22 cellular contexts compared by ENCODE assay signal in genomic region chr9:108273988-108274387, GRCh38.
"Had no signal": no experiment of that assay in that cellular context is flagged by ENCODE, and none has a peak within 500 bp of the region (broad histone marks: within the 10 kb centered on the region; RNA-seq: fewer than 3 reads in every experiment).

No MANE protein-coding gene starts in this region.

- H3K4me3 ChIP-seq: body of pancreas, upper lobe of right lung had no signal

- H2AFZ ChIP-seq: parathyroid adenoma had no signal

- H3K4me1 ChIP-seq: parathyroid adenoma had no signal

- DNase-seq: activated CD4-positive, alpha-beta T cell treated with anti-CD3 and anti-CD28 coated beads, Interleukin-2, amount 10 ng/mL, durations not matched to agents 7 days and 5 days; activated CD4-positive, CD25-positive, alpha-beta regulatory T cell treated with anti-CD3 and anti-CD28 coated beads, Interleukin-2, amount 50 U/mL, for 72 hours; activated CD8-positive, alpha-beta memory T cell treated with anti-CD3 and anti-CD28 coated beads, Interleukin-2, amount 10 ng/mL, durations not matched to agents 7 days and 5 days; activated CD8-positive, alpha-beta T cell treated with anti-CD3 and anti-CD28 coated beads for 36 hours; activated gamma-delta T cell; activated naive CD4-positive, alpha-beta T cell treated with anti-CD3 and anti-CD28 coated beads, Interleukin-2, amount 50 U/mL, for 16 hours; activated naive CD8-positive, alpha-beta T cell treated with anti-CD3 and anti-CD28 coated beads, Interleukin-2, amount 50 U/mL, for 24 hours; activated T-cell treated with anti-CD3 and anti-CD28 coated beads for 4 hours; anterior cingulate cortex; body of pancreas; central memory CD4-positive, alpha-beta T cell; dermis blood vessel endothelial cell; effector CD8-positive, alpha-beta T cell; glutamatergic neuron; hippocampal formation; right cardiac atrium; stimulated activated CD4-positive, alpha-beta T cell treated with anti-CD3 and anti-CD28 coated beads, Interleukin-4, amount 100 ng/mL, for 24 hours; stimulated activated naive CD4-positive, alpha-beta T cell treated with Interleukin-2 at 50 U/mL for 16 hours; T-helper 17 cell; upper lobe of right lung had no signal

- H3K9me3 ChIP-seq: body of pancreas, neutrophil, upper lobe of right lung had no signal

- H3K36me3 ChIP-seq: neutrophil, upper lobe of right lung had no signal

- H3K9ac ChIP-seq: parathyroid adenoma had no signal

- H3K79me2 ChIP-seq: parathyroid adenoma had no signal

- H3K27me3 ChIP-seq: body of pancreas, neutrophil, upper lobe of right lung had no signal

- H3K27ac ChIP-seq: body of pancreas, neutrophil, parathyroid adenoma, upper lobe of right lung had no signal
